ENCODE assay signal across 1 cellular context in genomic region chr2:64644240-64645013, GRCh38.
A peak's percentile ranks its signal among the peaks of the same experiment; 100 is the strongest.
TF ChIP-seq lines count a peak whose summit lies in the region.

No MANE protein-coding gene starts in this region.

TF ChIP-seq in HepG2, 621 proteins besides CTCF, POLR2A, EP300 and RAD21 (continued from another document and continues in another):
- TF ChIP-seq TFE3 (CRISPR knock-in tag; IDR thresholded peaks at IDR 0.05), result no peak
- TF ChIP-seq ZBTB43 (CRISPR knock-in tag; conservative IDR thresholded peaks at IDR 0.05), result no peak
- no peak for TF ChIP-seq ZMYM4 (CRISPR knock-in tag; IDR thresholded peaks at IDR 0.05)
- TF ChIP-seq FOXK1 (CRISPR knock-in tag; IDR thresholded peaks at IDR 0.05; ENCODE audit: borderline replicate concordance, low read depth), result 0 out of 2 replicates have a peak, but pooled peaks have one; percentile 35
- TF ChIP-seq ZFX (CRISPR knock-in tag; IDR thresholded peaks at IDR 0.05; ENCODE audit: low read depth), result no peak
- no peak for TF ChIP-seq SKIL (CRISPR knock-in tag; IDR thresholded peaks at IDR 0.05; ENCODE audit: borderline replicate concordance)
- no peak for TF ChIP-seq ZNF577 (CRISPR knock-in tag; IDR thresholded peaks at IDR 0.05; ENCODE audit: borderline replicate concordance, low read depth)
- TF ChIP-seq SP2 (CRISPR knock-in tag; IDR thresholded peaks at IDR 0.05), result no peak
- no peak for TF ChIP-seq ZNF362 (CRISPR knock-in tag; IDR thresholded peaks at IDR 0.05; ENCODE audit: borderline replicate concordance)
- no peak for TF ChIP-seq ERF (CRISPR knock-in tag; IDR thresholded peaks at IDR 0.05)
- 0 out of 2 replicates have a peak, but pooled peaks have one; percentile 51 for TF ChIP-seq CBFB (CRISPR knock-in tag; IDR thresholded peaks at IDR 0.05)
- no peak for TF ChIP-seq GPBP1L1 (CRISPR knock-in tag; IDR thresholded peaks at IDR 0.05)
- TF ChIP-seq CSRNP1 (CRISPR knock-in tag; IDR thresholded peaks at IDR 0.05), result no peak
- TF ChIP-seq ZNF605 (CRISPR knock-in tag; IDR thresholded peaks at IDR 0.05), result peak; percentile 62
- TF ChIP-seq ZBTB34 (CRISPR knock-in tag; IDR thresholded peaks at IDR 0.05), result 0 out of 2 replicates have a peak, but pooled peaks have one; percentile 52
- no peak for TF ChIP-seq KDM6A (CRISPR knock-in tag; IDR thresholded peaks at IDR 0.05; ENCODE audit: low read depth)
- 0 out of 2 replicates have a peak, but pooled peaks have one; percentile 5 for TF ChIP-seq TFDP1 (CRISPR knock-in tag; IDR thresholded peaks at IDR 0.05; ENCODE audit: borderline replicate concordance)
- 0 out of 2 replicates have a peak, but pooled peaks have one; percentile 36 for TF ChIP-seq ZNF20 (CRISPR knock-in tag; IDR thresholded peaks at IDR 0.05)
- TF ChIP-seq SMYD3 (CRISPR knock-in tag; IDR thresholded peaks at IDR 0.05), result no peak
- no peak for TF ChIP-seq ZNF709 (CRISPR knock-in tag; IDR thresholded peaks at IDR 0.05)
- no peak for TF ChIP-seq JUND (CRISPR knock-in tag; IDR thresholded peaks at IDR 0.05)
- 0 out of 2 replicates have a peak, but pooled peaks have one; percentile 26 for TF ChIP-seq MXD3 (CRISPR knock-in tag; IDR thresholded peaks at IDR 0.05)
- TF ChIP-seq NFIC (IDR thresholded peaks at IDR 0.05; ENCODE audit: low read length), result peak; percentile 5; the same call in 1 of the 2 replicates
- peak; percentile 32; the same call in 1 of the 2 replicates for TF ChIP-seq TSC22D2 (CRISPR knock-in tag; IDR thresholded peaks at IDR 0.05; ENCODE audit: borderline replicate concordance)
- 0 out of 2 replicates have a peak, but pooled peaks have one; percentile 40 for TF ChIP-seq YEATS2 (CRISPR knock-in tag; IDR thresholded peaks at IDR 0.05; ENCODE audit: borderline replicate concordance)
- TF ChIP-seq NFIB (CRISPR knock-in tag; IDR thresholded peaks at IDR 0.05; ENCODE audit: borderline replicate concordance), result no peak
- TF ChIP-seq ZNF12 (CRISPR knock-in tag; IDR thresholded peaks at IDR 0.05), result 0 out of 2 replicates have a peak, but pooled peaks have one; percentile 4
- TF ChIP-seq ZNF878 (CRISPR knock-in tag; IDR thresholded peaks at IDR 0.05), result no peak
- no peak for TF ChIP-seq XBP1 (CRISPR knock-in tag; IDR thresholded peaks at IDR 0.05)
- no peak for TF ChIP-seq CCAR2 (optimal IDR thresholded peaks at IDR 0.05; ENCODE audit: low read depth, low read length)
- TF ChIP-seq ZNF703 (CRISPR knock-in tag; IDR thresholded peaks at IDR 0.05; ENCODE audit: borderline replicate concordance), result no peak
- no peak for TF ChIP-seq THAP7 (CRISPR knock-in tag; IDR thresholded peaks at IDR 0.05)
- TF ChIP-seq ZNF296 (CRISPR knock-in tag; conservative IDR thresholded peaks at IDR 0.05), result no peak
- TF ChIP-seq ZBTB38 (CRISPR knock-in tag; IDR thresholded peaks at IDR 0.05), result peak; percentile 33; the same call in 1 of the 2 replicates
- peak; percentile 35; the same call in 1 of the 2 replicates for TF ChIP-seq KLF15 (CRISPR knock-in tag; IDR thresholded peaks at IDR 0.05; ENCODE audit: borderline replicate concordance)
- peak; percentile 37; the same call in 1 of the 2 replicates for TF ChIP-seq HDAC1 (CRISPR knock-in tag; IDR thresholded peaks at IDR 0.05)
- TF ChIP-seq ZSCAN5A (CRISPR knock-in tag; IDR thresholded peaks at IDR 0.05; ENCODE audit: borderline replicate concordance), result 0 out of 2 replicates have a peak, but pooled peaks have one; percentile 38
- TF ChIP-seq KLF13 (CRISPR knock-in tag; IDR thresholded peaks at IDR 0.05), result no peak
- TF ChIP-seq ZNF512B (CRISPR knock-in tag; IDR thresholded peaks at IDR 0.05; ENCODE audit: borderline replicate concordance), result no peak
- TF ChIP-seq HMGXB4 (CRISPR knock-in tag; IDR thresholded peaks at IDR 0.05; ENCODE audit: borderline replicate concordance in 1 of 2, low read depth in 1 of 2), result 0 out of 4 replicates have a peak, but pooled peaks of 1 of the 2 experiments have one; percentile 14
